Comparison of ENCODE assay signal across 16 cellular contexts in the genomic region with DNA sequence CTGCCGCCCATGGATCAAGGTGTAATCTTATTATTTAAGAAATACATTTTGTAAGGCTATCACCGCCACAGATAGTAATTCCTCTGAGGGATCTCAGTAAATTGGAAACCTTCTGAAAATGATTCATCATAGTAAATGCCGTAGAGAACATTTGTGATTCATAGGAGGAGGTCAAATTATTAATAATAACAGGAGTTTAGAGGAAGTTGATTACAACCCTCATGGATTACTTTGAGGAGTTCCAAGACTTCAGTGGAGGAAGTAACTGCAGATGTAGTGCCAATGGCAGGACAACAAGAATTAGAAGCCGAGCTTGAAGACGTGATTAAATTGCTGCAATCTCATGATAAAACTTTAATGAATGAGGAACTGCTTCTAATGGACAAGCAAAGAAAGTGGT.
DNase-seq lines count a peak whose midpoint lies in the region; ATAC-seq and TF ChIP-seq lines count a peak whose summit lies in the region.
"Had no signal": no experiment of that assay in that cellular context is flagged by ENCODE, and none has a peak within 500 bp of the region (broad histone marks: within the 10 kb centered on the region; RNA-seq: fewer than 3 reads in every experiment).

No MANE protein-coding gene starts in this region.

- H3K9me3 Mint-ChIP-seq in T-helper 1 cell treated with Interleukin-12 subunit alpha and Interleukin-12 subunit beta and Interleukin-4 antibody, amounts not matched to agents 30 μg/mL and 1 μg/mL, for 36 hours = no peaks in the 10 kb centered on the region
- peaks cover 5% of the 10 kb centered on the region for H3K9me3 Mint-ChIP-seq in activated naive CD8-positive, alpha-beta T cell treated with anti-CD3 and anti-CD28 coated beads for 36 hours
- H3K9me3 Mint-ChIP-seq: activated T-cell treated with anti-CD3 and anti-CD28 coated beads, Interleukin-2, amount 50 U/mL, for 4 hours had no signal

- peak; percentile 23 to 59 for ATAC-seq in lower lobe of right lung
- ATAC-seq: esophagus mucosa had no signal

- H3K27me3 ChIP-seq in KMS-11 (ENCODE audit: insufficient read depth, low read depth) (no peaks in the 10 kb centered on the region), lower lobe of right lung (ENCODE audit: low read depth) (no peaks in the 10 kb centered on the region)

- H3K36me3 ChIP-seq in KMS-11 (ENCODE audit: insufficient read depth) = no peaks in the 10 kb centered on the region
- H3K36me3 ChIP-seq in lower lobe of right lung = no peaks in the 10 kb centered on the region
- H3K36me3 ChIP-seq: thoracic aorta had no signal

- peak overlapping the region; percentile 68 for H3K4me3 Mint-ChIP-seq in T-helper 1 cell treated with Interleukin-12 subunit alpha and Interleukin-12 subunit beta and Interleukin-4 antibody, amounts not matched to agents 30 μg/mL and 1 μg/mL, for 36 hours
- no peak overlapping the region for H3K4me3 Mint-ChIP-seq in activated naive CD8-positive, alpha-beta T cell treated with anti-CD3 and anti-CD28 coated beads for 36 hours

- H3K27ac Mint-ChIP-seq in T-helper 1 cell treated with Interleukin-12 subunit alpha and Interleukin-12 subunit beta and Interleukin-4 antibody, amounts not matched to agents 30 μg/mL and 1 μg/mL, for 36 hours = peak overlapping the region; percentile 88
- H3K27ac Mint-ChIP-seq in activated naive CD8-positive, alpha-beta T cell treated with anti-CD3 and anti-CD28 coated beads for 36 hours = peak overlapping the region; percentile 68

- no peaks in the 10 kb centered on the region for H4K20me1 ChIP-seq in KMS-11 (ENCODE audit: insufficient read depth)

- no peaks in the 10 kb centered on the region for H3K9me3 ChIP-seq in lower lobe of right lung
- H3K9me3 ChIP-seq: thoracic aorta had no signal

- peaks cover 77% of the 10 kb centered on the region for H3K4me1 Mint-ChIP-seq in T-helper 1 cell treated with Interleukin-12 subunit alpha and Interleukin-12 subunit beta and Interleukin-4 antibody, amounts not matched to agents 30 μg/mL and 1 μg/mL, for 36 hours (ENCODE audit: low read depth)
- H3K4me1 Mint-ChIP-seq in activated naive CD8-positive, alpha-beta T cell treated with anti-CD3 and anti-CD28 coated beads for 36 hours = peaks cover 66% of the 10 kb centered on the region

- TF ChIP-seq CTCF in KMS-11 (conservative IDR thresholded peaks at IDR 0.05; ENCODE audit: low read depth, low read length) = no peak
- no peak for TF ChIP-seq CTCF in lower lobe of right lung (IDR thresholded peaks at IDR 0.05)

- H3K4me3 ChIP-seq in KMS-11 (IDR thresholded peaks at IDR 0.05; ENCODE audit: insufficient read depth, low read depth, low read length) (no peak overlapping the region), lower lobe of right lung (no peak overlapping the region)
- H3K4me3 ChIP-seq: thoracic aorta had no signal

- peak overlapping the region; percentile 85 for H3K4me2 ChIP-seq in KMS-11

- H3K27ac ChIP-seq in KMS-11 (peak overlapping the region; percentile 93), lower lobe of right lung (peak overlapping the region; percentile 31)
- H3K27ac ChIP-seq: 22Rv1, thoracic aorta had no signal

- H2AFZ ChIP-seq in KMS-11 (ENCODE audit: low read depth) = no peak overlapping the region

- H3K36me3 Mint-ChIP-seq in T-helper 1 cell treated with Interleukin-12 subunit alpha and Interleukin-12 subunit beta and Interleukin-4 antibody, amounts not matched to agents 30 μg/mL and 1 μg/mL, for 36 hours (ENCODE audit: low read depth) = peaks cover 60% of the 10 kb centered on the region
- peaks cover 25% of the 10 kb centered on the region for H3K36me3 Mint-ChIP-seq in activated naive CD8-positive, alpha-beta T cell treated with anti-CD3 and anti-CD28 coated beads for 36 hours

- peak overlapping the region; percentile 22; the same call in 1 of the 2 replicates for H3K9ac ChIP-seq in KMS-11

- peaks cover 96% of the 10 kb centered on the region for H3K79me2 ChIP-seq in KMS-11 (ENCODE audit: insufficient read depth, low read depth)

- H3K27me3 Mint-ChIP-seq in T-helper 1 cell treated with Interleukin-12 subunit alpha and Interleukin-12 subunit beta and Interleukin-4 antibody, amounts not matched to agents 30 μg/mL and 1 μg/mL, for 36 hours (ENCODE audit: low read depth) = no peaks in the 10 kb centered on the region
- no peaks in the 10 kb centered on the region for H3K27me3 Mint-ChIP-seq in activated naive CD8-positive, alpha-beta T cell treated with anti-CD3 and anti-CD28 coated beads for 36 hours

- H3K4me1 ChIP-seq in KMS-11 (ENCODE audit: low read depth, poor library complexity, severe bottlenecking) = peaks cover 100% of the 10 kb centered on the region
- H3K4me1 ChIP-seq in lower lobe of right lung = peaks cover 30% of the 10 kb centered on the region

- intact Hi-C loops in lower lobe of right lung (cut with DNase I) = no loop called here

- DNase-seq in T-helper 1 cell (no peak), lower lobe of right lung (no peak), hippocampal formation (lab: John Stamatoyannopoulos, UW) (no peak), Kasumi-1 (lab: John Stamatoyannopoulos, UW) (no peak), NCI-H1417 treated with DMSO at 0.1 percent for 48 hours (lab: John Stamatoyannopoulos, UW) (no peak)
- DNase-seq in activated naive CD8-positive, alpha-beta T cell treated with anti-CD3 and anti-CD28 coated beads for 36 hours = no peak
- DNase-seq: activated T-cell treated with anti-CD3 and anti-CD28 coated beads, Interleukin-2, amount 50 U/mL, for 4 hours; NCI-H1105 treated with DMSO at 0.1 percent for 48 hours; NCI-H526; occipital lobe; small intestine had no signal
